ENCODE assay signal across 23 cellular contexts in genomic region chr21:44449473-44450363, GRCh38. TPM values are rescaled to one million over a fixed set of nuclear protein-coding genes. Genes with fewer than 3 reads are reported as not detected.
A peak's percentile ranks its signal among the peaks of the same experiment; 100 is the strongest.
DNase-seq lines count a peak whose midpoint lies in the region; ATAC-seq, FAIRE-seq and TF ChIP-seq lines count a peak whose summit lies in the region.
"Had no signal": no experiment of that assay in that cellular context is flagged by ENCODE, and none has a peak within 500 bp of the region (broad histone marks: within the 10 kb centered on the region; RNA-seq: fewer than 3 reads in every experiment).

No MANE protein-coding gene starts in this region.

- no peak overlapping the region for H3K23ac ChIP-seq in H1 (ENCODE audit: insufficient read length)

- no peak overlapping the region for H3K18ac ChIP-seq in H1 (ENCODE audit: extremely low read depth, low read length)

- H4K8ac ChIP-seq in H1 (ENCODE audit: extremely low read depth, insufficient read depth, low read length), result peak overlapping the region; percentile 65

- H3K4me1 ChIP-seq in GM23338 (ENCODE audit: insufficient read depth) (no peaks in the 10 kb centered on the region), H1 (replicated peaks in 1 of 4; ENCODE audit: control insufficient read depth in 3 of 4, insufficient read depth in 4 of 4, low read length in 3 of 4) (peaks cover 0 to 2% (median 0%) of the 10 kb centered on the region in 4 experiments; a peak in 1 of 7 replicates), osteoblast (ENCODE audit: insufficient read depth, low read length) (no peaks in the 10 kb centered on the region)
- H3K4me1 ChIP-seq: colonic mucosa, transverse colon had no signal

- H2BK120ac ChIP-seq in H1 (replicated peaks; ENCODE audit: low read depth, low read length), result no peak overlapping the region

- no peak overlapping the region for H2BK20ac ChIP-seq in H1 (ENCODE audit: low read length)

- H3K23me2 ChIP-seq in H1 (ENCODE audit: low read depth, low read length), result peaks cover under 1% of the 10 kb centered on the region; the same call in 1 of the 2 replicates

- H4K91ac ChIP-seq in H1 (replicated peaks; ENCODE audit: insufficient read length, low read length), result no peak overlapping the region

- H3K79me1 ChIP-seq in H1 (ENCODE audit: low read depth, low read length), result no peaks in the 10 kb centered on the region

- H4K20me1 ChIP-seq in GM23338 (replicated peaks; ENCODE audit: insufficient read depth) (no peaks in the 10 kb centered on the region), H1 (replicated peaks in 1 of 2; ENCODE audit: control insufficient read depth in 1 of 2, insufficient read depth in 2 of 2, low read length in 2 of 2) (no peaks in the 10 kb centered on the region), osteoblast (ENCODE audit: insufficient read depth, low read length) (no peaks in the 10 kb centered on the region)

- H2AK5ac ChIP-seq in H1 (ENCODE audit: low read depth, low read length), result no peak overlapping the region

- CTCF ChIA-PET in H1 (lab: Charles Lee; ENCODE audit: partially characterized antibody), result interaction anchor here (1.1 to 1.9 kb wide), 4 partner anchors 11 to 81 kb away, joined by 3 to 10 read pairs (median 6); no protein-coding TSS in a partner anchor

- no peaks in the 10 kb centered on the region for H3K36me3 Mint-ChIP-seq in GM23338 (ENCODE audit: low read depth)
- H3K36me3 Mint-ChIP-seq in activated T-helper 1 cell treated with anti-CD3 and anti-CD28 coated beads, Interleukin-12 subunit alpha, Interleukin-12 subunit beta, Interleukin-2, Interleukin-4 antibody, amounts not matched to agents 30 ng/mL and 10 ng/mL and 1 ng/mL, durations not matched to agents 14 hours and 24 hours and 36 hours (ENCODE audit: low read depth), result no peaks in the 10 kb centered on the region
- H3K36me3 Mint-ChIP-seq: activated CD4-positive, alpha-beta memory T cell treated with anti-CD3 and anti-CD28 coated beads for 36 hours had no signal

- H3K27me3 Mint-ChIP-seq in GM23338 (ENCODE audit: insufficient read depth, low read depth, poor library complexity), result peaks cover 13% of the 10 kb centered on the region
- peaks cover 29% of the 10 kb centered on the region for H3K27me3 Mint-ChIP-seq in activated T-helper 1 cell treated with anti-CD3 and anti-CD28 coated beads, Interleukin-12 subunit alpha, Interleukin-12 subunit beta, Interleukin-2, Interleukin-4 antibody, amounts not matched to agents 30 ng/mL and 10 ng/mL and 1 ng/mL, durations not matched to agents 14 hours and 24 hours and 36 hours (ENCODE audit: insufficient read depth)

- H3K9me3 Mint-ChIP-seq in GM23338, result no peaks in the 10 kb centered on the region
- peaks cover 14% of the 10 kb centered on the region for H3K9me3 Mint-ChIP-seq in activated T-helper 1 cell treated with anti-CD3 and anti-CD28 coated beads, Interleukin-12 subunit alpha, Interleukin-12 subunit beta, Interleukin-2, Interleukin-4 antibody, amounts not matched to agents 30 ng/mL and 10 ng/mL and 1 ng/mL, durations not matched to agents 14 hours and 24 hours and 36 hours

- H3K4me3 Mint-ChIP-seq in GM23338, result no peak overlapping the region
- H3K4me3 Mint-ChIP-seq in activated T-helper 1 cell treated with anti-CD3 and anti-CD28 coated beads, Interleukin-12 subunit alpha, Interleukin-12 subunit beta, Interleukin-2, Interleukin-4 antibody, amounts not matched to agents 30 ng/mL and 10 ng/mL and 1 ng/mL, durations not matched to agents 14 hours and 24 hours and 36 hours, result no peak overlapping the region
- H3K4me3 Mint-ChIP-seq: activated CD4-positive, alpha-beta memory T cell treated with anti-CD3 and anti-CD28 coated beads for 36 hours; CD4-positive, alpha-beta T cell; memory B cell had no signal

- no peak overlapping the region for H3K27ac ChIP-seq in GM23338 (ENCODE audit: low read depth)
- H3K27ac ChIP-seq in H1 (ENCODE audit: low read depth, low read length), result no peak overlapping the region
- H3K27ac ChIP-seq in osteoblast (ENCODE audit: low read depth, low read length), result no peak overlapping the region
- H3K27ac ChIP-seq: colonic mucosa, epithelial cell of prostate, gastroesophageal sphincter, neutrophil, transverse colon had no signal

- H3K4me3 ChIP-seq in GM23338, result no peak overlapping the region
- H3K4me3 ChIP-seq in H1 (ENCODE audit: extremely low read depth in 1 of 4, insufficient read depth in 2 of 4, low read depth in 3 of 4, low read length in 4 of 4), result no peak overlapping the region
- H3K4me3 ChIP-seq in osteoblast (ENCODE audit: insufficient read depth, low read length), result no peak overlapping the region
- H3K4me3 ChIP-seq: colonic mucosa, gastroesophageal sphincter, transverse colon had no signal

- 83% methylated on average over 27 of the region's 28 CpGs; no CpG with 5 or more reads in 1 of the 2 experiments for WGBS in H1 (ENCODE audit: extremely low coverage in 1 of 2, insufficient coverage in 1 of 2, insufficient read length in 1 of 2, insufficient replicate concordance in 2 of 2, low coverage in 1 of 2, low lambda C conversion rate in 2 of 2, missing lambda C conversion rate in 1 of 2), 2 experiments

- H3F3A ChIP-seq in GM23338 (replicated peaks; ENCODE audit: low read depth), result no peaks in the 10 kb centered on the region

- peak; percentile 54 for DNase-seq in DMS79 (lab: John Stamatoyannopoulos, UW)
- DNase-seq in DMS79 treated with DMSO at 0.1 percent for 48 hours (lab: John Stamatoyannopoulos, UW), result no peak
- no peak for DNase-seq in GM23338 (ENCODE audit: low spot score)
- DNase-seq in H1 (ENCODE audit: low read depth in 1 of 2, low spot score in 2 of 2), result no peak
- DNase-seq in osteoblast (ENCODE audit: insufficient read length, low spot score, missing footprints), result peak; percentile 41
- no peak for DNase-seq in activated T-helper 1 cell treated with anti-CD3 and anti-CD28 coated beads, Interleukin-12 subunit alpha, Interleukin-12 subunit beta, Interleukin-2, Interleukin-4 antibody, amounts not matched to agents 30 ng/mL and 10 ng/mL and 1 ng/mL, durations not matched to agents 14 hours and 24 hours and 36 hours (ENCODE audit: low spot score)
- no peak for DNase-seq in stimulated activated CD4-positive, alpha-beta T cell treated with anti-CD3 and anti-CD28 coated beads, Interleukin-2, amount 100 ng/mL, for 24 hours
- DNase-seq: 8988T; activated CD4-positive, alpha-beta memory T cell treated with anti-CD3 and anti-CD28 coated beads for 36 hours; anterior cingulate cortex; colonic mucosa; MM.1S; NCI-H2081; NCI-H526 treated with DMSO at 0.1 percent for 48 hours; SHP77 treated with DMSO at 0.1 percent for 48 hours; T1000; transverse colon had no signal

- H3K4ac ChIP-seq in H1 (replicated peaks; ENCODE audit: insufficient read length, low read depth, low read length), result no peak overlapping the region

- H3K9ac ChIP-seq in H1 (replicated peaks in 1 of 4; ENCODE audit: extremely low read depth in 1 of 4, low read depth in 3 of 4, low read length in 3 of 4), result no peak overlapping the region

- no peak for TF ChIP-seq POLR2A in H1 (IDR thresholded peaks at IDR 0.05; ENCODE audit: control extremely low read depth in 1 of 2, low read depth in 2 of 2, low read length in 2 of 2)

- TF ChIP-seq EP300 in H1 (IDR thresholded peaks at IDR 0.05; ENCODE audit: borderline replicate concordance in 1 of 2, low read depth in 2 of 2, low read length in 2 of 2), result no peak

- no peak overlapping the region for H3K56ac ChIP-seq in H1 (replicated peaks; ENCODE audit: insufficient read length, low read depth, low read length)

- FAIRE-seq in H1 (lab: Jason Lieb, UNC), result no peak

- H3K4me2 ChIP-seq in GM23338, result no peak overlapping the region
- H3K4me2 ChIP-seq in H1 (ENCODE audit: insufficient read depth in 1 of 2, low read depth in 2 of 2, low read length in 2 of 2), result no peak overlapping the region
- H3K4me2 ChIP-seq in osteoblast (ENCODE audit: insufficient read depth, low read length), result no peak overlapping the region

- H2BK5ac ChIP-seq in H1 (ENCODE audit: low read depth, low read length), result no peak overlapping the region

- POLR2A ChIA-PET in H1 (lab: Charles Lee; ENCODE audit: partially characterized antibody), result interaction anchor here (1.1 kb wide), 1 partner anchor 14 kb away, joined by 3 read pairs; no protein-coding TSS in a partner anchor

- H3K4me1 Mint-ChIP-seq in GM23338, result peaks cover 5% of the 10 kb centered on the region; the same call in 1 of the 3 replicates
- no peaks in the 10 kb centered on the region for H3K4me1 Mint-ChIP-seq in activated T-helper 1 cell treated with anti-CD3 and anti-CD28 coated beads, Interleukin-12 subunit alpha, Interleukin-12 subunit beta, Interleukin-2, Interleukin-4 antibody, amounts not matched to agents 30 ng/mL and 10 ng/mL and 1 ng/mL, durations not matched to agents 14 hours and 24 hours and 36 hours (ENCODE audit: low read depth)
- H3K4me1 Mint-ChIP-seq: memory B cell had no signal

- H3K79me2 ChIP-seq in GM23338 (replicated peaks; ENCODE audit: insufficient read depth), result no peaks in the 10 kb centered on the region
- H3K79me2 ChIP-seq in H1 (ENCODE audit: control insufficient read depth in 1 of 2, insufficient read depth in 2 of 2, low read length in 2 of 2), result no peaks in the 10 kb centered on the region
- no peaks in the 10 kb centered on the region for H3K79me2 ChIP-seq in osteoblast (ENCODE audit: insufficient read depth, low read length)

- no peak overlapping the region for H3K14ac ChIP-seq in H1 (ENCODE audit: insufficient read length)

- TF ChIP-seq CTCF in GM23338 (conservative IDR thresholded peaks at IDR 0.05; ENCODE audit: low read depth in 2 of 2) (no peak), H1 (IDR thresholded peaks at IDR 0.05; ENCODE audit: control extremely low read depth in 1 of 3, insufficient read depth in 1 of 3, low read depth in 1 of 3, low read length in 3 of 3) (no peak), osteoblast (IDR thresholded peaks at IDR 0.05; ENCODE audit: extremely low read depth, low read depth, low read length) (no peak)

- no peak overlapping the region for H2BK12ac ChIP-seq in H1 (ENCODE audit: low read depth, low read length)

- H3K36me3 ChIP-seq in GM23338 (ENCODE audit: insufficient read depth), result no peaks in the 10 kb centered on the region
- no peaks in the 10 kb centered on the region for H3K36me3 ChIP-seq in H1 (ENCODE audit: control insufficient read depth in 2 of 4, insufficient read depth in 4 of 4, low read length in 3 of 4)
- no peaks in the 10 kb centered on the region for H3K36me3 ChIP-seq in osteoblast (ENCODE audit: insufficient read depth, low read length)
- H3K36me3 ChIP-seq: colonic mucosa, gastroesophageal sphincter, neutrophil, transverse colon had no signal

- intact Hi-C loops in activated T-helper 1 cell treated with anti-CD3 and anti-CD28 coated beads, Interleukin-12 subunit alpha, Interleukin-12 subunit beta, Interleukin-2, Interleukin-4 antibody, amounts not matched to agents 30 ng/mL and 10 ng/mL and 1 ng/mL, durations not matched to agents 14 hours and 24 hours and 36 hours (cut with micrococcal nuclease), result loop anchor here (10.0 kb wide), 1 partner anchor 105 kb away; no protein-coding TSS in a partner anchor

- H4K5ac ChIP-seq in H1 (ENCODE audit: insufficient read length, low read depth, low read length), result no peak overlapping the region

- no peaks in the 10 kb centered on the region for H3K27me3 ChIP-seq in GM23338 (ENCODE audit: insufficient read depth)
- H3K27me3 ChIP-seq in H1 (replicated peaks in 1 of 4; ENCODE audit: control insufficient read depth in 3 of 4, extremely low read depth in 1 of 4, insufficient read depth in 3 of 4, low read length in 3 of 4), result no peaks in the 10 kb centered on the region
- peaks cover 5% of the 10 kb centered on the region for H3K27me3 ChIP-seq in osteoblast (ENCODE audit: insufficient read depth, low read length)
- H3K27me3 ChIP-seq: colonic mucosa had no signal

- peak; percentile 39 for ATAC-seq in GM23338
- no peak for ATAC-seq in HG03135 (IDR thresholded peaks at IDR 0.05; ENCODE audit: unreplicated experiment)
- ATAC-seq: gastroesophageal sphincter had no signal

- H3K27ac Mint-ChIP-seq in GM23338, result no peak overlapping the region
- no peak overlapping the region for H3K27ac Mint-ChIP-seq in activated T-helper 1 cell treated with anti-CD3 and anti-CD28 coated beads, Interleukin-12 subunit alpha, Interleukin-12 subunit beta, Interleukin-2, Interleukin-4 antibody, amounts not matched to agents 30 ng/mL and 10 ng/mL and 1 ng/mL, durations not matched to agents 14 hours and 24 hours and 36 hours
- H3K27ac Mint-ChIP-seq: CD4-positive, alpha-beta T cell; memory B cell had no signal

- no peaks in the 10 kb centered on the region for H3K9me3 ChIP-seq in H1 (ENCODE audit: insufficient read depth in 2 of 2, low read depth in 1 of 2, low read length in 1 of 2)
- no peaks in the 10 kb centered on the region for H3K9me3 ChIP-seq in osteoblast (ENCODE audit: low read depth, low read length)
- H3K9me3 ChIP-seq: colonic mucosa, neutrophil, transverse colon had no signal

- TF ChIP-seq RAD21 in H1 (IDR thresholded peaks at IDR 0.05 in 1 of 2, conservative IDR thresholded peaks at IDR 0.05 in 1 of 2; ENCODE audit: low read depth in 2 of 2, low read length in 2 of 2), result no peak

- no peaks in the 10 kb centered on the region for H3K9me2 ChIP-seq in GM23338 (ENCODE audit: insufficient read depth)

- no peak overlapping the region for H2BK15ac ChIP-seq in H1 (ENCODE audit: low read length)

- H2AFZ ChIP-seq in GM23338 (no peak overlapping the region), H1 (ENCODE audit: low read length) (no peak overlapping the region), osteoblast (ENCODE audit: low read length) (no peak overlapping the region)

RNA-seq across cellular contexts. Expression of gene LRRC3, which starts 5.6 kb away (rescaled TPM):
- 4.4 and 6.8 TPM in 2 replicates for total RNA-seq in GM23338 (2014; rRNA removed; shearing (Covaris generic))
- polyA plus RNA-seq in GM23338 (2016; fragmentation: Nextera tagmentation; extraction: Ambion mirVana), result 0.95 and 1.2 TPM in 2 replicates
- 5.4 and 5.9 TPM in 2 replicates for total RNA-seq in H1 (2021; fragmentation: NEBNext Ultra II Directional; extraction: Animal tissue kit (Norgen Biotek cat#: 25700))
- polyA plus RNA-seq in H1 (2011; rRNA removed), result 3.1 and 4.7 TPM in 2 replicates
- 2.7 TPM for polyA plus RNA-seq in H1 (2011; cell fraction: cytosol; rRNA removed)
- 3.4 TPM for polyA plus RNA-seq in H1 (2011; cell fraction: nucleus; rRNA removed)
- polyA plus RNA-seq in H1 (2012, experiment 1 of 2), result 2.7 to 3.3 TPM (median 3.0 TPM) in 4 replicates
- polyA plus RNA-seq in H1 (2012, experiment 2 of 2), result 2.7 TPM
- polyA plus RNA-seq in H1 (2013, experiment 1 of 2), result 4.4 TPM
- 4.9 TPM for polyA plus RNA-seq in H1 (2013, experiment 2 of 2)
- 2.8 and 3.0 TPM in 2 replicates for polyA minus RNA-seq in H1 (2011; rRNA and poly(A)+ RNA removed)
- 3.1 TPM for polyA minus RNA-seq in H1 (2011; cell fraction: cytosol; rRNA and poly(A)+ RNA removed)
- 3.7 TPM for polyA minus RNA-seq in H1 (2011; cell fraction: nucleus; rRNA and poly(A)+ RNA removed)
- total RNA-seq in osteoblast, result 0.72 and 0.88 TPM in 2 replicates
- 1.8 and 1.9 TPM in 2 replicates for total RNA-seq in activated T-helper 1 cell treated with anti-CD3 and anti-CD28 coated beads, Interleukin-12 subunit alpha, Interleukin-12 subunit beta, Interleukin-2, Interleukin-4 antibody, amounts not matched to agents 30 ng/mL and 10 ng/mL and 1 ng/mL, durations not matched to agents 14 hours and 24 hours and 36 hours

Comparison
In these comparisons a context has a peak if more than half of its experiments do, and no peak if none do; other contexts are left out.
1. DNase-seq: peak in DMS79 (single experiment) and osteoblast (single experiment); none in DMS79 treated with DMSO at 0.1 percent for 48 hours (single experiment), GM23338 (single experiment), H1 (0 of 2), activated T-helper 1 cell treated with anti-CD3 and anti-CD28 coated beads, Interleukin-12 subunit alpha, Interleukin-12 subunit beta, Interleukin-2, Interleukin-4 antibody, amounts not matched to agents 30 ng/mL and 10 ng/mL and 1 ng/mL, durations not matched to agents 14 hours and 24 hours and 36 hours (single experiment) and stimulated activated CD4-positive, alpha-beta T cell treated with anti-CD3 and anti-CD28 coated beads, Interleukin-2, amount 100 ng/mL, for 24 hours (0 of 2).